Comparison of ENCODE assay signal across 8 cellular contexts in the genomic region with DNA sequence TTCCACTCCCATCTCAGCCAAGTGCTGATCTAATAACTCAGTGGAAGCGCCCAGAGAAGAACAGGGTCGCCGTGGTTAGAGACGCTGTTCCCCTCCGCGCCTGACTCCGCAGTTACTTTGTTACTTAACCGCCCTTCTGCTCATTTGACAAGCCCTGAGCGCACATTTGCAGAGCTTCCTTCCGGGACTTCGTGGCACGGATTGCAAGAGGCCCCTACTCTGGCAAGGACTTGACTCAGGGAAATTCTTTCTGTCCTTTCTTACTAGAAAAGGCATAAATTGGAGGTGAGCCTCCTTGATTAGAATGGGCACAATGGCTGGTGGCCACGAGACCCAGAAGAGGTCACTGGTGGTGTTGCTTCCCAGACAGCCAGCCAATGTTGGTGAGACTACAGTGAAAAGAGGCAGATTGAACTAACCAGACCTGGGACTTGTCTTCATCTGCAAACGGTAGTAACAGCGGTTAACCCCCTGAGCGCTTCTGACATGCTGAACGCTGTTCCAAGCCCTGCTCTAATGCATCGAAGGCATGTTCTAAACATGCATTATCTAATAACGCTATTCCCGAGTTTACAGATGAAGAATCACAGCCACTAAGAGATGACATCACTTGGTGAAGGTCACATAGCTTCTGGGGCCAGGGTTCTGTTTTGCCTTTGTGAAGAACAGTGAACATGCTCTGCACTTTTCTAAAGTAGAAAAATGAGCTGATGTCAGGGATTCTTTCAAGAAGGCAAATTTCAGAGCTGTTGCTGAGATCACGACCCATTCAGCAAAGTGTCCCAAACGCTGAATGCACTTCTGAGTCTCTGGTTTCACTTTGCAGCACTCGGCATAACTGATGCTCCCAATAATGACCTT. TPM values are rescaled to one million over a fixed set of nuclear protein-coding genes. Genes with fewer than 3 reads are reported as not detected.
DNase-seq lines count a peak whose midpoint lies in the region; TF ChIP-seq lines count a peak whose summit lies in the region.

No MANE protein-coding gene starts in this region.

- POLR2A ChIA-PET in MCF 10A (lab: Yijun Ruan, JAX), result no interaction called here

- H3K27ac Mint-ChIP-seq in MCF 10A (ENCODE audit: low read depth, unreplicated experiment), result no peak overlapping the region
- H3K27ac Mint-ChIP-seq in immature natural killer cell, result peak overlapping the region; percentile 54 to 84 (median 74)

- H3K27me3 Mint-ChIP-seq in MCF 10A (ENCODE audit: insufficient read depth, unreplicated experiment) (peaks cover 13% of the 10 kb centered on the region), immature natural killer cell (ENCODE audit: low read depth in 3 of 3) (peaks cover 1 to 10% (median 8%) of the 10 kb centered on the region in 3 donors)

- H3K4me3 Mint-ChIP-seq in MCF 10A (ENCODE audit: unreplicated experiment) (no peak overlapping the region), immature natural killer cell (peak overlapping the region; percentile 80 to 93 (median 89))

- no peak overlapping the region for H2AFZ ChIP-seq in mammary epithelial cell (ENCODE audit: low read depth, low read length)

- no peaks in the 10 kb centered on the region for H3K79me2 ChIP-seq in mammary epithelial cell (ENCODE audit: insufficient read depth, low read length)

- H3K36me3 ChIP-seq in breast epithelium, result no peaks in the 10 kb centered on the region
- H3K36me3 ChIP-seq in mammary epithelial cell (ENCODE audit: insufficient read depth, low read length), result no peaks in the 10 kb centered on the region

- no peaks in the 10 kb centered on the region for H3K36me3 Mint-ChIP-seq in MCF 10A (ENCODE audit: insufficient read depth, unreplicated experiment)
- no peaks in the 10 kb centered on the region for H3K36me3 Mint-ChIP-seq in immature natural killer cell

- in situ Hi-C loops in mammary epithelial cell (cut with MboI; ENCODE audit: low sequenced_read_pairs in 2 of 2), result no loop called here

- no peak overlapping the region for H3K4me2 ChIP-seq in mammary epithelial cell (ENCODE audit: insufficient read depth, low read depth, low read length)

- BruUV-seq in MCF 10A (replicated peaks; lab: Mats Ljungman, UMichigan) (no TSS peak), mammary epithelial cell (replicated peaks; lab: Mats Ljungman, UMichigan) (no TSS peak)

- 86% methylated on average over 22 of the region's 23 CpGs for whole genome bisulfite sequencing in mammary epithelial cell (ENCODE audit: low coverage, missing lambda C conversion rate)

- H3K4me3 ChIP-seq in breast epithelium, result peak overlapping the region in 2 of 3 donors; percentile 9 to 26
- no peak overlapping the region for H3K4me3 ChIP-seq in mammary epithelial cell (replicated peaks in 1 of 3; ENCODE audit: insufficient read depth in 1 of 3, low read depth in 2 of 3, low read length in 3 of 3)

- intact Hi-C loops in breast epithelium (cut with DNase I; ENCODE audit: low total_unique reads), result no loop called here
- intact Hi-C loops in MCF 10A (cut with micrococcal nuclease), result no loop called here
- intact Hi-C loops in mammary epithelial cell (cut with micrococcal nuclease), result no loop called here

- peak overlapping the region; percentile 52 to 61 for H3K27ac ChIP-seq in breast epithelium
- H3K27ac ChIP-seq in mammary epithelial cell (ENCODE audit: insufficient read depth, low read depth, low read length), result no peak overlapping the region

- H3K27me3 ChIP-seq in breast epithelium, result no peaks in the 10 kb centered on the region
- H3K27me3 ChIP-seq in mammary epithelial cell (ENCODE audit: insufficient read depth, low read length), result no peaks in the 10 kb centered on the region

- DNase-seq in breast epithelium (ENCODE audit: low spot score in 2 of 2) (no peak), MCF 10A (ENCODE audit: unreplicated experiment) (no peak), immature natural killer cell (peak; percentile 25 to 50 (median 44)), 8988T (no peak), superior temporal gyrus (ENCODE audit: extremely low spot score) (no peak), mammary epithelial cell (no peak)
- DNase-seq in activated T-helper 1 cell treated with anti-CD3 and anti-CD28 coated beads, Interleukin-2, amount 50 U/mL, for 16 hours (ENCODE audit: low read depth in 1 of 2, low spot score in 1 of 2), result peak; percentile 14 to 40
- peak in 2 of 3 experiments; percentile 8 to 28 for DNase-seq in stimulated activated CD4-positive, alpha-beta T cell treated with anti-CD3 and anti-CD28 coated beads, TNF-alpha, amount 100 ng/mL, for 4 hours (ENCODE audit: low read depth in 3 of 3)

- H4K20me1 ChIP-seq in mammary epithelial cell (ENCODE audit: insufficient read depth, low read length), result no peaks in the 10 kb centered on the region

- no peak overlapping the region for H3K9ac ChIP-seq in mammary epithelial cell (ENCODE audit: insufficient read depth, low read length)

- H3K4me1 Mint-ChIP-seq in MCF 10A (ENCODE audit: insufficient read depth, unreplicated experiment) (no peaks in the 10 kb centered on the region), immature natural killer cell (peaks cover 26 to 32% of the 10 kb centered on the region in 2 donors)

- CTCF ChIA-PET in MCF 10A (lab: Yijun Ruan, JAX), result no interaction called here
- CTCF ChIA-PET in mammary epithelial cell (lab: Charles Lee; ENCODE audit: low non-redundant PET), result no interaction called here

- TF ChIP-seq POLR2A in breast epithelium (IDR thresholded peaks at IDR 0.05), result no peak

- H3K4me1 ChIP-seq in breast epithelium (no peaks in the 10 kb centered on the region), mammary epithelial cell (ENCODE audit: insufficient read depth, low read length) (no peaks in the 10 kb centered on the region)

- H3K9me3 Mint-ChIP-seq in MCF 10A (ENCODE audit: unreplicated experiment) (no peaks in the 10 kb centered on the region), immature natural killer cell (no peaks in the 10 kb centered on the region)

- TF ChIP-seq CTCF in breast epithelium (IDR thresholded peaks at IDR 0.05) (no peak), MCF 10A (IDR thresholded peaks at IDR 0.05; ENCODE audit: unreplicated experiment) (no peak), mammary epithelial cell (conservative IDR thresholded peaks at IDR 0.05 in 1 of 2, IDR thresholded peaks at IDR 0.05 in 1 of 2; ENCODE audit: extremely low read depth in 1 of 2, insufficient read depth in 1 of 2, low read depth in 1 of 2, low read length in 2 of 2) (no peak)

- dilution Hi-C loops in mammary epithelial cell (cut with HindIII; ENCODE audit: low sequenced_read_pairs), result loop anchor here (5.0 kb wide), 2 partner anchors 32 to 138 kb away; no protein-coding TSS in a partner anchor

- H3K9me3 ChIP-seq in breast epithelium (no peaks in the 10 kb centered on the region), mammary epithelial cell (replicated peaks; ENCODE audit: insufficient read depth, low read length) (no peaks in the 10 kb centered on the region)

RNA-seq across cellular contexts. Expression of a gene that starts 55.8 kb away (rescaled TPM):
- total RNA-seq in breast epithelium (100 to 1,000 TPM; 398 to 629 (median 549) TPM), MCF 10A (2022) (73.1 and 139 TPM in 2 replicates), mammary epithelial cell (100 to 1,000 TPM in 1 of 2 donors, 10 to 100 TPM in 1; 78.5 to 204 TPM)
- polyA plus RNA-seq in immature natural killer cell (100 to 1,000 TPM; 525 to 765 (median 608) TPM), mammary epithelial cell (89.9 TPM)
- 233 TPM for polyA minus RNA-seq in mammary epithelial cell

Comparison
In these comparisons a context has a peak if more than half of its experiments do, and no peak if none do; other contexts are left out.
1. H3K4me3 ChIP-seq: peak in breast epithelium (2 of 3); none in mammary epithelial cell (0 of 3).
2. DNase-seq: peak in activated T-helper 1 cell treated with anti-CD3 and anti-CD28 coated beads, Interleukin-2, amount 50 U/mL, for 16 hours (2 of 2), immature natural killer cell (3 of 3) and stimulated activated CD4-positive, alpha-beta T cell treated with anti-CD3 and anti-CD28 coated beads, TNF-alpha, amount 100 ng/mL, for 4 hours (2 of 3); none in breast epithelium (0 of 2), MCF 10A (single experiment), 8988T (single experiment), superior temporal gyrus (single experiment) and mammary epithelial cell (single experiment).